Comparison of ENCODE assay signal across 21 cellular contexts in genomic region chr4:148747721-148748268, GRCh38.
DNase-seq lines count a peak whose midpoint lies in the region; ATAC-seq and TF ChIP-seq lines count a peak whose summit lies in the region.
"Had no signal": no experiment of that assay in that cellular context is flagged by ENCODE, and none has a peak within 500 bp of the region (broad histone marks: within the 10 kb centered on the region; RNA-seq: fewer than 3 reads in every experiment).

No MANE protein-coding gene starts in this region.

- no peaks in the 10 kb centered on the region for H3K9me3 ChIP-seq in A673 (ENCODE audit: low read depth, low read length, poor library complexity, severe bottlenecking)
- H3K9me3 ChIP-seq: BLaER1, HAP-1, MG63, Peyer's patch had no signal

- H3K4me1 ChIP-seq in A673 (ENCODE audit: insufficient read depth, low read length, poor library complexity, severe bottlenecking) = no peaks in the 10 kb centered on the region
- H3K4me1 ChIP-seq: BLaER1, HAP-1, Peyer's patch had no signal

- intact Hi-C loops in A673 (cut with micrococcal nuclease; ENCODE audit: unreplicated experiment) = no loop called here

- ATAC-seq in GM18867 (IDR thresholded peaks at IDR 0.05; ENCODE audit: unreplicated experiment) (peak; percentile 68), HG03342 (IDR thresholded peaks at IDR 0.05; ENCODE audit: unreplicated experiment) (peak; percentile 56), GM19452 (IDR thresholded peaks at IDR 0.05; ENCODE audit: unreplicated experiment) (no peak)
- ATAC-seq: SK-N-SH treated with all-trans-retinoic acid at 6 μM for 48 hours, T-cell had no signal

- CTCF ChIA-PET in A673 (lab: Charles Lee) = no interaction called here

- TF ChIP-seq CTCF in GM12865 (IDR thresholded peaks at IDR 0.05; ENCODE audit: insufficient read depth, low read depth, low read length, missing control alignments) (no peak), A673 (conservative IDR thresholded peaks at IDR 0.05; ENCODE audit: low read depth, low read length) (no peak)

- POLR2A ChIA-PET in A673 (lab: Charles Lee; ENCODE audit: low non-redundant PET) = no interaction called here

- no peak overlapping the region for H3K27ac ChIP-seq in A673 (ENCODE audit: low read depth, low read length, poor library complexity, severe bottlenecking)
- H3K27ac ChIP-seq: BLaER1, Peyer's patch had no signal

- DNase-seq in GM12865 (ENCODE audit: low read depth) (peak; percentile 3), OCI-M1 (lab: John Stamatoyannopoulos, UW) (peak; percentile 29), A673 (ENCODE audit: low spot score) (no peak), NCI-H2196 treated with DMSO at 0.1 percent for 48 hours (lab: John Stamatoyannopoulos, UW; ENCODE audit: unreplicated experiment) (no peak)
- DNase-seq: CD4-positive, alpha-beta T cell; COR-L47; DMS79 treated with DMSO at 0.1 percent for 48 hours; MG63; NCI-H1048; NCI-H1417 treated with DMSO at 0.1 percent for 48 hours; NCI-H187 treated with DMSO at 0.1 percent for 48 hours; NCI-H2107; NCI-H69; Peyer's patch; T-cell had no signal

- H3K4me3 ChIP-seq in GM12865 (ENCODE audit: low read depth, low read length) (no peak overlapping the region), A673 (ENCODE audit: low read depth, low read length, poor library complexity, severe bottlenecking) (no peak overlapping the region)
- H3K4me3 ChIP-seq: BLaER1, HAP-1, MG63, Peyer's patch had no signal

- H3K36me3 ChIP-seq in A673 (ENCODE audit: insufficient read depth, low read length, poor library complexity, severe bottlenecking) = no peaks in the 10 kb centered on the region
- H3K36me3 ChIP-seq: BLaER1, HAP-1, MG63, Peyer's patch had no signal

- BruUV-seq in A673 (replicated peaks; lab: Mats Ljungman, UMichigan) = no TSS peak

- H3K27me3 ChIP-seq in A673 (replicated peaks; ENCODE audit: insufficient read depth, low read depth, low read length, poor library complexity) = no peaks in the 10 kb centered on the region
- H3K27me3 ChIP-seq: BLaER1, MG63, Peyer's patch had no signal

Comparison
In these comparisons a context has a peak if more than half of its experiments do, and no peak if none do; other contexts are left out.
1. DNase-seq: peak in GM12865 (single experiment) and OCI-M1 (single experiment); none in A673 (single experiment) and NCI-H2196 treated with DMSO at 0.1 percent for 48 hours (single experiment).